Comparison of ENCODE assay signal across 31 cellular contexts in genomic region chr22:20055654-20056053, GRCh38.
"Had no signal": no experiment of that assay in that cellular context is flagged by ENCODE, and none has a peak within 500 bp of the region (broad histone marks: within the 10 kb centered on the region; RNA-seq: fewer than 3 reads in every experiment).

No MANE protein-coding gene starts in this region.

- H3K27me3 Mint-ChIP-seq: activated CD4-positive, alpha-beta memory T cell treated with anti-CD3 and anti-CD28 coated beads for 36 hours; activated CD4-positive, alpha-beta T cell treated with anti-CD3 and anti-CD28 coated beads for 36 hours; activated CD4-positive, alpha-beta T cell treated with anti-CD3 and anti-CD28 coated beads, Interleukin-2, amount 10 ng/mL, durations not matched to agents 24 days and 14 days; activated CD8-positive, alpha-beta memory T cell treated with anti-CD3 and anti-CD28 coated beads, Interleukin-2, amount 10 ng/mL, durations not matched to agents 7 days and 5 days; activated naive CD4-positive, alpha-beta T cell treated with anti-CD3 and anti-CD28 coated beads, Interleukin-2, amount 50 U/mL, for 24 hours; activated naive CD8-positive, alpha-beta T cell treated with anti-CD3 and anti-CD28 coated beads for 36 hours; activated naive CD8-positive, alpha-beta T cell treated with anti-CD3 and anti-CD28 coated beads, Interleukin-2, amount 50 U/mL, for 24 hours had no signal

- H3K4me1 Mint-ChIP-seq: activated CD4-positive, alpha-beta T cell treated with anti-CD3 and anti-CD28 coated beads for 36 hours had no signal

- H3K27ac ChIP-seq: adrenal gland, body of pancreas, epithelial cell of prostate, esophagus squamous epithelium, gastroesophageal sphincter had no signal

- H3K4me3 Mint-ChIP-seq: activated CD4-positive, alpha-beta memory T cell treated with anti-CD3 and anti-CD28 coated beads for 36 hours; activated CD4-positive, alpha-beta T cell treated with anti-CD3 and anti-CD28 coated beads for 36 hours; activated CD4-positive, alpha-beta T cell treated with anti-CD3 and anti-CD28 coated beads, Interleukin-2, amount 10 ng/mL, durations not matched to agents 24 days and 14 days; activated CD8-positive, alpha-beta memory T cell treated with anti-CD3 and anti-CD28 coated beads, Interleukin-2, amount 10 ng/mL, durations not matched to agents 7 days and 5 days; activated CD8-positive, alpha-beta T cell treated with anti-CD3 and anti-CD28 coated beads, Interleukin-2, amount 10 ng/mL, durations not matched to agents 7 days and 5 days; activated naive CD4-positive, alpha-beta T cell treated with anti-CD3 and anti-CD28 coated beads for 36 hours; activated naive CD4-positive, alpha-beta T cell treated with anti-CD3 and anti-CD28 coated beads, Interleukin-2, amount 50 U/mL, for 24 hours; activated naive CD8-positive, alpha-beta T cell treated with anti-CD3 and anti-CD28 coated beads for 36 hours; activated naive CD8-positive, alpha-beta T cell treated with anti-CD3 and anti-CD28 coated beads, Interleukin-2, amount 50 U/mL, for 24 hours; activated T-helper 1 cell treated with anti-CD3 and anti-CD28 coated beads, Interleukin-12 subunit alpha, Interleukin-12 subunit beta, Interleukin-2, Interleukin-4 antibody, amounts not matched to agents 30 ng/mL and 10 ng/mL and 1 ng/mL, durations not matched to agents 14 hours and 24 hours and 36 hours had no signal

- H3K27me3 ChIP-seq: adrenal gland, body of pancreas, esophagus squamous epithelium, gastroesophageal sphincter had no signal

- H3K4me1 ChIP-seq: body of pancreas, gastroesophageal sphincter had no signal

- H3K9me3 Mint-ChIP-seq: activated CD4-positive, alpha-beta memory T cell treated with anti-CD3 and anti-CD28 coated beads for 36 hours; activated CD4-positive, alpha-beta T cell treated with anti-CD3 and anti-CD28 coated beads, Interleukin-2, amount 10 ng/mL, durations not matched to agents 24 days and 14 days; activated naive CD4-positive, alpha-beta T cell treated with anti-CD3 and anti-CD28 coated beads for 36 hours; activated naive CD4-positive, alpha-beta T cell treated with anti-CD3 and anti-CD28 coated beads, Interleukin-2, amount 50 U/mL, for 24 hours; activated naive CD8-positive, alpha-beta T cell treated with anti-CD3 and anti-CD28 coated beads for 36 hours; activated naive CD8-positive, alpha-beta T cell treated with anti-CD3 and anti-CD28 coated beads, Interleukin-2, amount 50 U/mL, for 24 hours; activated T-helper 1 cell treated with anti-CD3 and anti-CD28 coated beads, Interleukin-12 subunit alpha, Interleukin-12 subunit beta, Interleukin-2, Interleukin-4 antibody, amounts not matched to agents 30 ng/mL and 10 ng/mL and 1 ng/mL, durations not matched to agents 14 hours and 24 hours and 36 hours; activated T-helper 2 cell treated with anti-CD3 and anti-CD28 coated beads, Interferon-gamma antibody, Interleukin-2, Interleukin-4, amounts not matched to agents 10 μg/mL and 5 μg/mL and 100 μg/mL, durations not matched to agents 14 hours and 24 hours and 36 hours had no signal

- H3K9me3 ChIP-seq: adrenal gland, body of pancreas, esophagus squamous epithelium, gastroesophageal sphincter had no signal

- H3K36me3 Mint-ChIP-seq: activated naive CD8-positive, alpha-beta T cell treated with anti-CD3 and anti-CD28 coated beads for 36 hours had no signal

- FAIRE-seq: colon, endometrium, endothelial cell of umbilical vein had no signal

- DNase-seq: activated CD4-positive, alpha-beta memory T cell treated with anti-CD3 and anti-CD28 coated beads for 36 hours; activated CD4-positive, alpha-beta T cell treated with anti-CD3 and anti-CD28 coated beads for 36 hours; activated CD4-positive, alpha-beta T cell treated with anti-CD3 and anti-CD28 coated beads, Interleukin-2, amount 10 ng/mL, durations not matched to agents 24 days and 14 days; activated CD4-positive, CD25-positive, alpha-beta regulatory T cell; activated CD4-positive, CD25-positive, alpha-beta regulatory T cell treated with anti-CD3 and anti-CD28 coated beads, Interleukin-2, amount 50 U/mL, for 72 hours; activated CD8-positive, alpha-beta memory T cell treated with anti-CD3 and anti-CD28 coated beads, Interleukin-2, amount 10 ng/mL, durations not matched to agents 7 days and 5 days; activated CD8-positive, alpha-beta memory T cell treated with anti-CD3 and anti-CD28 coated beads, Interleukin-2, amount 50 U/mL, for 4 hours; activated CD8-positive, alpha-beta T cell treated with anti-CD3 and anti-CD28 coated beads, Interleukin-2, amount 10 ng/mL, durations not matched to agents 7 days and 5 days; activated effector memory CD4-positive, alpha-beta T cell treated with anti-CD3 and anti-CD28 coated beads, Interleukin-2, amount 50 U/mL, for 16 hours; activated naive CD4-positive, alpha-beta T cell treated with anti-CD3 and anti-CD28 coated beads for 36 hours; activated naive CD8-positive, alpha-beta T cell treated with anti-CD3 and anti-CD28 coated beads for 36 hours; activated naive CD8-positive, alpha-beta T cell treated with anti-CD3 and anti-CD28 coated beads, Interleukin-2, amount 50 U/mL, for 24 hours; activated T-cell treated with anti-CD3 and anti-CD28 coated beads, Interleukin-2, amount 50 U/mL, for 1 hour; activated T-cell treated with anti-CD3 and anti-CD28 coated beads, Interleukin-2, amount 50 U/mL, for 48 hours; adrenal gland; amygdala; aorta; body of pancreas; caudate nucleus; effector CD8-positive, alpha-beta T cell; esophagus squamous epithelium; foreskin melanocyte; T-helper 2 cell had no signal

- ATAC-seq: activated CD4-positive, alpha-beta T cell treated with anti-CD3 and anti-CD28 coated beads for 36 hours; activated CD8-positive, alpha-beta memory T cell treated with anti-CD3 and anti-CD28 coated beads, Interleukin-2, amount 10 ng/mL, durations not matched to agents 7 days and 5 days; activated CD8-positive, alpha-beta T cell treated with anti-CD3 and anti-CD28 coated beads, Interleukin-2, amount 10 ng/mL, durations not matched to agents 7 days and 5 days; activated naive CD8-positive, alpha-beta T cell treated with anti-CD3 and anti-CD28 coated beads, Interleukin-2, amount 50 U/mL, for 24 hours; body of pancreas; gastroesophageal sphincter had no signal

- H3K27ac Mint-ChIP-seq: activated CD4-positive, alpha-beta memory T cell treated with anti-CD3 and anti-CD28 coated beads for 36 hours; activated CD4-positive, alpha-beta T cell treated with anti-CD3 and anti-CD28 coated beads for 36 hours; activated CD4-positive, alpha-beta T cell treated with anti-CD3 and anti-CD28 coated beads, Interleukin-2, amount 10 ng/mL, durations not matched to agents 24 days and 14 days; activated CD8-positive, alpha-beta memory T cell treated with anti-CD3 and anti-CD28 coated beads, Interleukin-2, amount 10 ng/mL, durations not matched to agents 7 days and 5 days; activated CD8-positive, alpha-beta T cell treated with anti-CD3 and anti-CD28 coated beads, Interleukin-2, amount 10 ng/mL, durations not matched to agents 7 days and 5 days; activated naive CD4-positive, alpha-beta T cell treated with anti-CD3 and anti-CD28 coated beads for 36 hours; activated naive CD4-positive, alpha-beta T cell treated with anti-CD3 and anti-CD28 coated beads, Interleukin-2, amount 50 U/mL, for 24 hours; activated naive CD8-positive, alpha-beta T cell treated with anti-CD3 and anti-CD28 coated beads for 36 hours; activated naive CD8-positive, alpha-beta T cell treated with anti-CD3 and anti-CD28 coated beads, Interleukin-2, amount 50 U/mL, for 24 hours; activated T-helper 1 cell treated with anti-CD3 and anti-CD28 coated beads, Interleukin-12 subunit alpha, Interleukin-12 subunit beta, Interleukin-2, Interleukin-4 antibody, amounts not matched to agents 30 ng/mL and 10 ng/mL and 1 ng/mL, durations not matched to agents 14 hours and 24 hours and 36 hours; activated T-helper 2 cell treated with anti-CD3 and anti-CD28 coated beads, Interferon-gamma antibody, Interleukin-2, Interleukin-4, amounts not matched to agents 10 μg/mL and 5 μg/mL and 100 μg/mL, durations not matched to agents 14 hours and 24 hours and 36 hours had no signal

- H3K4me3 ChIP-seq: adrenal gland, body of pancreas, esophagus squamous epithelium, gastroesophageal sphincter had no signal
